In the genomic region with DNA sequence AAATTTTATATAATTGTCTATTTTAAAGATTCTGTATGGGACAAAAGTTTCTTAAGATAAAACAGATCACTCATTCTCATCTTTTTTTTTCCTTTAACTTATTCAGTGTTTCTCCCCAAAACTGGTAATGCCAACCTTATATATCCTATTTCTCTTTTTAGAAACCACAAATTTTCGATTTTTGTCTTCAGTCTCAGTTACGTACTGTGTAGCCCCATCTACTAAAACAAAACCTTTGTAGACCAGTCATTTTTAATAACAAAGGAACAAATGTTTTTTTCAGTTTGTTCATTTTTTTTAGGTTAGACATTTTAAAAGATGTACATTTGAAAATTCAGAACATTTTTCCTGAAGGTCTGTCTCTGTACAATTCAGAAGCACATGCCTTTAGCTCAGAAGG, we compare ENCODE assay signal across 11 cellular contexts. TPM values are rescaled to one million over a fixed set of nuclear protein-coding genes. Genes with fewer than 3 reads are reported as not detected.
DNase-seq lines count a peak whose midpoint lies in the region; ATAC-seq lines count a peak whose summit lies in the region.
"Had no signal": no experiment of that assay in that cellular context is flagged by ENCODE, and none has a peak within 500 bp of the region (broad histone marks: within the 10 kb centered on the region; RNA-seq: fewer than 3 reads in every experiment).

No MANE protein-coding gene starts in this region.

- H4K8ac ChIP-seq in trophoblast cell (ENCODE audit: low read depth, low read length): no peak overlapping the region

- H3K36me3 Mint-ChIP-seq in activated CD4-positive, alpha-beta T cell treated with anti-CD3 and anti-CD28 coated beads, Interleukin-2, amount 10 ng/mL, durations not matched to agents 7 days and 5 days (ENCODE audit: low read depth): peaks cover 6% of the 10 kb centered on the region

- H3K4ac ChIP-seq in trophoblast cell (ENCODE audit: low read depth, low read length): no peak overlapping the region

- DNase-seq in activated CD4-positive, alpha-beta T cell treated with anti-CD3 and anti-CD28 coated beads, Interleukin-2, amount 10 ng/mL, durations not matched to agents 7 days and 5 days: no peak
- DNase-seq in activated CD4-positive, alpha-beta T cell treated with anti-CD3 and anti-CD28 coated beads, Interleukin-2, amount 50 U/mL, for 48 hours: no peak
- DNase-seq in substantia nigra (lab: John Stamatoyannopoulos, UW): no peak
- DNase-seq in dedifferentiated amniotic fluid mesenchymal stem cell (ENCODE audit: extremely low spot score): no peak
- no peak for DNase-seq in trophoblast cell
- DNase-seq: activated gamma-delta T cell treated with Interleukin-2 at 50 U/mL for 16 hours, NCI-H1694 treated with DMSO at 0.1 percent for 48 hours, psoas muscle had no signal

- no peaks in the 10 kb centered on the region for H3K79me1 ChIP-seq in trophoblast cell (ENCODE audit: low read length)

- H3K27ac ChIP-seq in substantia nigra (ENCODE audit: low read depth, low read length, poor library complexity, severe bottlenecking) (no peak overlapping the region), trophoblast cell (ENCODE audit: low read depth, low read length) (no peak overlapping the region)
- H3K27ac ChIP-seq: psoas muscle had no signal

- H3K27me3 ChIP-seq in skeletal muscle satellite cell (ENCODE audit: control insufficient read depth, insufficient read depth, low read length) (no peaks in the 10 kb centered on the region), trophoblast cell (ENCODE audit: insufficient read depth, low read length) (no peaks in the 10 kb centered on the region)

- no peak overlapping the region for H4K12ac ChIP-seq in trophoblast cell (ENCODE audit: low read depth, low read length)

- peak overlapping the region; percentile 3 for H3K27ac Mint-ChIP-seq in activated CD4-positive, alpha-beta T cell treated with anti-CD3 and anti-CD28 coated beads, Interleukin-2, amount 10 ng/mL, durations not matched to agents 7 days and 5 days

- POLR2A ChIA-PET in activated CD4-positive, alpha-beta T cell treated with anti-CD3 and anti-CD28 coated beads, Interleukin-2, amount 10 ng/mL, durations not matched to agents 7 days and 5 days (lab: Charles Lee): no interaction called here

- H3K9me3 ChIP-seq in skeletal muscle satellite cell (replicated peaks; ENCODE audit: low read length) (no peaks in the 10 kb centered on the region), trophoblast cell (ENCODE audit: insufficient read depth, low read depth, low read length) (no peaks in the 10 kb centered on the region)
- H3K9me3 ChIP-seq: psoas muscle had no signal

- no peak overlapping the region for H2AFZ ChIP-seq in trophoblast cell (ENCODE audit: insufficient read depth, low read length, poor library complexity)

- H3K4me1 ChIP-seq in skeletal muscle satellite cell (ENCODE audit: control insufficient read depth, insufficient read depth, low read length): peaks cover 16% of the 10 kb centered on the region
- H3K4me1 ChIP-seq in trophoblast cell (ENCODE audit: control insufficient read depth in 1 of 2, insufficient read depth in 2 of 2, low read length in 2 of 2): no peaks in the 10 kb centered on the region
- H3K4me1 ChIP-seq: psoas muscle had no signal

- no peak overlapping the region for H4K91ac ChIP-seq in trophoblast cell (ENCODE audit: low read depth, low read length)

- H2BK5ac ChIP-seq in trophoblast cell (ENCODE audit: low read depth, low read length, poor library complexity): no peak overlapping the region

- WGBS in trophoblast cell (ENCODE audit: extremely low coverage, insufficient coverage, insufficient read length): no CpG with 5 or more reads among the region's 2 CpGs

- H3K18ac ChIP-seq in trophoblast cell (ENCODE audit: low read length): no peak overlapping the region

- CTCF ChIA-PET in activated CD4-positive, alpha-beta T cell treated with anti-CD3 and anti-CD28 coated beads, Interleukin-2, amount 10 ng/mL, durations not matched to agents 7 days and 5 days (lab: Charles Lee): no interaction called here

- H3K36me3 ChIP-seq in skeletal muscle satellite cell (ENCODE audit: insufficient read depth, low read length): peaks cover 3% of the 10 kb centered on the region
- H3K36me3 ChIP-seq in trophoblast cell (ENCODE audit: control insufficient read depth in 1 of 2, insufficient read depth in 2 of 2, low read length in 2 of 2): no peaks in the 10 kb centered on the region

- no peak overlapping the region for H3K23ac ChIP-seq in trophoblast cell (ENCODE audit: low read length)

- H3K4me1 Mint-ChIP-seq in activated CD4-positive, alpha-beta T cell treated with anti-CD3 and anti-CD28 coated beads, Interleukin-2, amount 10 ng/mL, durations not matched to agents 7 days and 5 days: peaks cover 25% of the 10 kb centered on the region

- no peak overlapping the region for H2BK120ac ChIP-seq in trophoblast cell (ENCODE audit: insufficient read depth, low read length, poor library complexity)

- H3K9ac ChIP-seq in skeletal muscle satellite cell (ENCODE audit: low read depth, low read length) (no peak overlapping the region), trophoblast cell (ENCODE audit: low read length) (no peak overlapping the region)

- H3K4me2 ChIP-seq in skeletal muscle satellite cell (ENCODE audit: low read length): peak overlapping the region; percentile 14
- H3K4me2 ChIP-seq in trophoblast cell (ENCODE audit: low read length): no peak overlapping the region

- no peaks in the 10 kb centered on the region for H3K27me3 Mint-ChIP-seq in activated CD4-positive, alpha-beta T cell treated with anti-CD3 and anti-CD28 coated beads, Interleukin-2, amount 10 ng/mL, durations not matched to agents 7 days and 5 days

- H2AK5ac ChIP-seq in trophoblast cell (ENCODE audit: low read length): no peak overlapping the region

- no peak overlapping the region for H2BK12ac ChIP-seq in trophoblast cell (ENCODE audit: low read length)

- no peaks in the 10 kb centered on the region for H3K79me2 ChIP-seq in trophoblast cell (ENCODE audit: control insufficient read depth, insufficient read depth, low read length, poor library complexity)

- H3K4me3 ChIP-seq in skeletal muscle satellite cell (ENCODE audit: low read length): no peak overlapping the region
- no peak overlapping the region for H3K4me3 ChIP-seq in trophoblast cell (ENCODE audit: low read depth, low read length)
- H3K4me3 ChIP-seq: psoas muscle had no signal

- no peak overlapping the region for H3K4me3 Mint-ChIP-seq in activated CD4-positive, alpha-beta T cell treated with anti-CD3 and anti-CD28 coated beads, Interleukin-2, amount 10 ng/mL, durations not matched to agents 7 days and 5 days

- no peak overlapping the region for H3K14ac ChIP-seq in trophoblast cell (ENCODE audit: low read length)

- H3K9me3 Mint-ChIP-seq in activated CD4-positive, alpha-beta T cell treated with anti-CD3 and anti-CD28 coated beads, Interleukin-2, amount 10 ng/mL, durations not matched to agents 7 days and 5 days: peaks cover 2% of the 10 kb centered on the region

- ATAC-seq in GM21825 (IDR thresholded peaks at IDR 0.05; ENCODE audit: unreplicated experiment) (peak; percentile 40), HG03565 (IDR thresholded peaks at IDR 0.05; ENCODE audit: unreplicated experiment) (peak; percentile 41)
- ATAC-seq: psoas muscle had no signal

RNA-seq across cellular contexts. Expression of gene PNMA1, which starts 18.2 kb away (rescaled TPM):
- 10 to 100 TPM; 23.3 to 25.9 TPM for total RNA-seq in activated CD4-positive, alpha-beta T cell treated with anti-CD3 and anti-CD28 coated beads, Interleukin-2, amount 10 ng/mL, durations not matched to agents 7 days and 5 days
- total RNA-seq in skeletal muscle satellite cell (2012; rRNA removed): 22.1 and 28.8 TPM in 2 replicates
- polyA plus RNA-seq in trophoblast cell (2013): 19.1 and 19.3 TPM in 2 replicates

RNA-seq across cellular contexts. Expression of gene DNAL1, which starts 51.2 kb away (rescaled TPM):
- 1 to 10 TPM; 5.0 to 7.7 TPM for total RNA-seq in activated CD4-positive, alpha-beta T cell treated with anti-CD3 and anti-CD28 coated beads, Interleukin-2, amount 10 ng/mL, durations not matched to agents 7 days and 5 days
- 7.9 and 10.9 TPM in 2 replicates for total RNA-seq in skeletal muscle satellite cell (2012; rRNA removed)
- polyA plus RNA-seq in trophoblast cell (2013): 9.2 and 10.1 TPM in 2 replicates
